20 cellular contexts compared by ENCODE assay signal in genomic region chr22:30040499-30041055, GRCh38. TPM values are rescaled to one million over a fixed set of nuclear protein-coding genes. Genes with fewer than 3 reads are reported as not detected.
"Had no signal": no experiment of that assay in that cellular context is flagged by ENCODE, and none has a peak within 500 bp of the region (broad histone marks: within the 10 kb centered on the region; RNA-seq: fewer than 3 reads in every experiment).

No MANE protein-coding gene starts in this region.

- H3K4me1 ChIP-seq: parathyroid adenoma had no signal

- H3K4me3 ChIP-seq: lung, tibial nerve had no signal

- DNase-seq: activated naive CD4-positive, alpha-beta T cell treated with anti-CD3 and anti-CD28 coated beads for 36 hours; dermis blood vessel endothelial cell; effector memory CD8-positive, alpha-beta T cell; foreskin melanocyte; left colon; midbrain; small intestine; stimulated activated CD4-positive, alpha-beta T cell treated with anti-CD3 and anti-CD28 coated beads, Interleukin-4, amount 100 ng/mL, for 24 hours; stimulated activated naive CD4-positive, alpha-beta T cell treated with Interleukin-2 at 50 U/mL for 16 hours; substantia nigra had no signal

- H3K79me2 ChIP-seq: parathyroid adenoma had no signal

- H3K27ac ChIP-seq: epithelial cell of prostate, parathyroid adenoma, tibial nerve had no signal

- ATAC-seq: activated CD4-positive, CD25-positive, alpha-beta regulatory T cell treated with anti-CD3 and anti-CD28 coated beads, Interleukin-2, amount 50 U/mL, for 24 hours; effector memory CD8-positive, alpha-beta T cell; left colon had no signal

- H3K9ac ChIP-seq: parathyroid adenoma had no signal

- H3K9me3 ChIP-seq: tibial nerve had no signal

- FAIRE-seq: astrocyte, bronchial epithelial cell, small intestine had no signal

- H2AFZ ChIP-seq: parathyroid adenoma had no signal

- H3K27me3 ChIP-seq: tibial nerve had no signal

RNA-seq across cellular contexts. Expression of gene HORMAD2, which starts 39.7 kb away (rescaled TPM):
- total RNA-seq: activated CD8-positive, alpha-beta memory T cell treated with anti-CD3 and anti-CD28 coated beads for 36 hours; activated naive CD4-positive, alpha-beta T cell treated with anti-CD3 and anti-CD28 coated beads for 36 hours; astrocyte; bronchial epithelial cell; dermis blood vessel endothelial cell; fibroblast of lung; left colon; myocyte; tibial nerve had no signal
- polyA plus RNA-seq: fibroblast of lung, small intestine had no signal
